ENCODE assay signal across 24 cellular contexts in the genomic region with DNA sequence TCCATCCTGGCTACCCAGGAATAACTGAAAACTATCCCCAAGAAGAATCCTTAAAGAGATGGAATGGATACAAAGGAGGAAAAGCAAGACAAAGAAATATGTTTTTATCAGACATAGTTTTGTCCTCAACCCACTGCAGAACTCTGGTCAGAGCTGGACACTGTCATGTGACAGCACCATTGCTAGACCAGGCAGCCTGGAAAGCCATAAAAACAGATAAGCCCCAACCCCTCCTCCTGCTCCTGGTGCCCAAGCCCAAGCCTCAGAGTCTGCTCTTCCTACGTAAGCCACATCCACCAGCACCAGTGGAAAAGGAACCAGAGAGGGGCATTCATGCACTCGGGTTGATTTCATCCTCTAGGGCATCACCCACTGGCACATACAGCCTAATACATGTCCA.
DNase-seq lines count a peak whose midpoint lies in the region; ATAC-seq, FAIRE-seq and TF ChIP-seq lines count a peak whose summit lies in the region.
"Had no signal": no experiment of that assay in that cellular context is flagged by ENCODE, and none has a peak within 500 bp of the region (broad histone marks: within the 10 kb centered on the region; RNA-seq: fewer than 3 reads in every experiment).

No MANE protein-coding gene starts in this region.

- H2AFZ ChIP-seq in K562 (ENCODE audit: low read depth, low read length), result no peak overlapping the region
- no peak overlapping the region for H2AFZ ChIP-seq in OCI-LY7 (ENCODE audit: low read length)
- H2AFZ ChIP-seq: GM23338 had no signal

- peaks cover 0 to 20% of the 10 kb centered on the region in 2 experiments; a peak in 2 of 5 replicates for H3K27me3 ChIP-seq in K562 (ENCODE audit: control insufficient read depth in 2 of 2, insufficient read depth in 2 of 2, low read length in 2 of 2)
- H3K27me3 ChIP-seq: BLaER1 had no signal

- peaks cover 15% of the 10 kb centered on the region for H3K27me3 Mint-ChIP-seq in nephron progenitor cell (ENCODE audit: low read depth, poor library complexity)

- H3K79me2 ChIP-seq in K562 (ENCODE audit: control insufficient read depth, insufficient read depth, low read length), result no peaks in the 10 kb centered on the region
- no peaks in the 10 kb centered on the region for H3K79me2 ChIP-seq in OCI-LY7 (ENCODE audit: insufficient read depth, low read depth, low read length)

- no peaks in the 10 kb centered on the region for H3K9me1 ChIP-seq in K562 (ENCODE audit: control insufficient read depth, insufficient read depth, low read length)

- ATAC-seq in left ventricle myocardium superior, result no peak
- ATAC-seq in K562, result no peak
- no peak for ATAC-seq in HG03108 (IDR thresholded peaks at IDR 0.05; ENCODE audit: unreplicated experiment)
- ATAC-seq: CD8-positive, alpha-beta T cell; GM23338; HepG2 had no signal

- 5% methylated on average over 2 of the region's 2 CpGs for WGBS in K562 (ENCODE audit: insufficient coverage, low coverage, missing lambda C conversion rate)

- CTCF ChIA-PET in K562 (lab: Yijun Ruan, JAX; ENCODE audit: low intra/inter-chr PET ratio) (no interaction called here), OCI-LY7 (lab: Charles Lee; ENCODE audit: unreplicated experiment) (no interaction called here)

- no peak for TF ChIP-seq RAD21 in K562 (CRISPR knock-in tag; conservative IDR thresholded peaks at IDR 0.05 in 1 of 2, IDR thresholded peaks at IDR 0.05 in 1 of 2)

- no peaks in the 10 kb centered on the region for H3K9me2 ChIP-seq in OCI-LY7 (ENCODE audit: insufficient read depth, low read length)

- no peak for TF ChIP-seq POLR2A in K562 (conservative IDR thresholded peaks at IDR 0.05)

- H3K9me3 Mint-ChIP-seq in nephron progenitor cell, result no peaks in the 10 kb centered on the region
- H3K9me3 Mint-ChIP-seq: CD14-positive monocyte; CD8-positive, alpha-beta T cell; GM23338; IgD-negative memory B cell had no signal

- H3K9ac ChIP-seq in K562 (ENCODE audit: insufficient read depth in 1 of 2, low read depth in 2 of 2, low read length in 2 of 2), result no peak overlapping the region
- H3K9ac ChIP-seq: BLaER1 had no signal

- no peak for TF ChIP-seq CTCF in K562 (IDR thresholded peaks at IDR 0.05 in 2 of 3, conservative IDR thresholded peaks at IDR 0.05 in 1 of 3; ENCODE audit: insufficient read depth in 2 of 3, low read depth in 1 of 3, low read length in 3 of 3)
- no peak for TF ChIP-seq CTCF in nephron progenitor cell (IDR thresholded peaks at IDR 0.05)
- TF ChIP-seq CTCF in OCI-LY7 (conservative IDR thresholded peaks at IDR 0.05; ENCODE audit: low read length), result no peak

- H3K4me3 ChIP-seq in K562 (no peak overlapping the region), OCI-LY7 (ENCODE audit: low read depth, low read length, poor library complexity, severe bottlenecking) (no peak overlapping the region)
- H3K4me3 ChIP-seq: BLaER1, GM23338 had no signal

- H4K20me1 ChIP-seq in K562 (replicated peaks; ENCODE audit: control insufficient read depth, insufficient read depth, low read length), result no peaks in the 10 kb centered on the region
- no peaks in the 10 kb centered on the region for H4K20me1 ChIP-seq in OCI-LY7 (ENCODE audit: insufficient read depth, low read length)
- H4K20me1 ChIP-seq: BLaER1 had no signal

- H3K27ac Mint-ChIP-seq in nephron progenitor cell, result peak overlapping the region; percentile 58
- H3K27ac Mint-ChIP-seq: CD14-positive monocyte; CD8-positive, alpha-beta T cell; GM23338 had no signal

- H3K4me2 ChIP-seq in K562 (ENCODE audit: insufficient read depth, low read length), result no peak overlapping the region
- no peak overlapping the region for H3K4me2 ChIP-seq in OCI-LY7 (ENCODE audit: low read length)
- H3K4me2 ChIP-seq: BLaER1, GM23338 had no signal

- H3K4me1 ChIP-seq in K562 (replicated peaks in 1 of 2; ENCODE audit: control insufficient read depth in 2 of 2, insufficient read depth in 2 of 2, low read length in 2 of 2), result no peaks in the 10 kb centered on the region
- H3K4me1 ChIP-seq in OCI-LY7 (ENCODE audit: insufficient read depth, low read length, poor library complexity, severe bottlenecking), result no peaks in the 10 kb centered on the region

- no peak overlapping the region for H3K4me3 Mint-ChIP-seq in nephron progenitor cell
- H3K4me3 Mint-ChIP-seq: CD14-positive monocyte; CD8-positive, alpha-beta T cell; GM23338; IgD-negative memory B cell had no signal

- intact Hi-C loops in cardiac septum (cut with DNase I) (no loop called here), left ventricle myocardium superior (cut with micrococcal nuclease) (no loop called here), K562 (cut with micrococcal nuclease) (no loop called here), OCI-LY7 (cut with micrococcal nuclease; ENCODE audit: unreplicated experiment) (no loop called here)

- H3K27ac ChIP-seq in K562 (ENCODE audit: extremely low read depth, low read depth, low read length) (no peak overlapping the region), OCI-LY7 (ENCODE audit: low read depth, low read length, poor library complexity, severe bottlenecking) (no peak overlapping the region)
- H3K27ac ChIP-seq: BLaER1 had no signal

- no peaks in the 10 kb centered on the region for H3K36me3 Mint-ChIP-seq in nephron progenitor cell (ENCODE audit: low read depth)
- H3K36me3 Mint-ChIP-seq: CD14-positive monocyte; CD8-positive, alpha-beta T cell; IgD-negative memory B cell had no signal

- in situ Hi-C loops in K562 (cut with MboI), result no loop called here

- TF ChIP-seq EP300 in K562 (IDR thresholded peaks at IDR 0.05; ENCODE audit: low read length), result no peak

- DNase-seq in cardiac septum (ENCODE audit: low spot score), result peak; percentile 6
- DNase-seq in left ventricle myocardium superior, result no peak
- no peak for DNase-seq in K562 (ENCODE audit: extremely low read depth in 1 of 4, low spot score in 3 of 4)
- DNase-seq in nephron progenitor cell, result no peak
- DNase-seq in OCI-LY7 (ENCODE audit: low spot score), result no peak
- no peak for DNase-seq in hippocampal formation (lab: John Stamatoyannopoulos, UW)
- DNase-seq: Calu3; CD8-positive, alpha-beta T cell; DMS 273 treated with DMSO at 0.1 percent for 48 hours; DMS53; DND-41; EL; HCEC 1CT; KG1 had no signal

- FAIRE-seq in K562 (lab: Jason Lieb, UNC), result no peak
- FAIRE-seq: G401.6, GM12891, GM19239, H54, HepG2 had no signal

- H3K9me3 ChIP-seq in K562 (replicated peaks; ENCODE audit: control insufficient read depth, insufficient read depth, low read depth, low read length), result no peaks in the 10 kb centered on the region
- H3K9me3 ChIP-seq in OCI-LY7 (ENCODE audit: low read length), result no peaks in the 10 kb centered on the region

- BruUV-seq in K562 (replicated peaks; lab: Mats Ljungman, UMichigan) (no TSS peak), OCI-LY7 (replicated peaks; lab: Mats Ljungman, UMichigan) (no TSS peak)

- peaks cover 52% of the 10 kb centered on the region for H3K4me1 Mint-ChIP-seq in nephron progenitor cell
- H3K4me1 Mint-ChIP-seq: CD14-positive monocyte had no signal

- POLR2A ChIA-PET in K562 (lab: Yijun Ruan, JAX) (interaction anchor here (1.2 kb wide), 1 partner anchor 11 kb away, joined by 3 read pairs; no protein-coding TSS in a partner anchor), OCI-LY7 (lab: Charles Lee) (interaction anchor here (1.3 kb wide), 1 partner anchor 19 kb away, joined by 3 read pairs; no protein-coding TSS in a partner anchor)

- H3K36me3 ChIP-seq in K562 (ENCODE audit: control insufficient read depth, insufficient read depth, low read length) (no peaks in the 10 kb centered on the region), OCI-LY7 (ENCODE audit: insufficient read depth, low read length) (no peaks in the 10 kb centered on the region)
- H3K36me3 ChIP-seq: BLaER1 had no signal

TF ChIP-seq in K562, 482 proteins besides CTCF, POLR2A, EP300 and RAD21:
- TF ChIP-seq, protein P1, sequence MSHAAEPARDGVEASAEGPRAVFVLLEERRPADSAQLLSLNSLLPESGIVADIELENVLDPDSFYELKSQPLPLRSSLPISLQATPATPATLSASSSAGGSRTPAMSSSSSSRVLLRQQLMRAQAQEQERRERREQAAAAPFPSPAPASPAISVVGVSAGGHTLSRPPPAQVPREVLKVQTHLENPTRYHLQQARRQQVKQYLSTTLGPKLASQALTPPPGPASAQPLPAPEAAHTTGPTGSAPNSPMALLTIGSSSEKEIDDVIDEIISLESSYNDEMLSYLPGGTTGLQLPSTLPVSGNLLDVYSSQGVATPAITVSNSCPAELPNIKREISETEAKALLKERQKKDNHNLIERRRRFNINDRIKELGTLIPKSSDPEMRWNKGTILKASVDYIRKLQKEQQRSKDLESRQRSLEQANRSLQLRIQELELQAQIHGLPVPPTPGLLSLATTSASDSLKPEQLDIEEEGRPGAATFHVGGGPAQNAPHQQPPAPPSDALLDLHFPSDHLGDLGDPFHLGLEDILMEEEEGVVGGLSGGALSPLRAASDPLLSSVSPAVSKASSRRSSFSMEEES (CRISPR knock-in tag; IDR thresholded peaks at IDR 0.05), result peak; percentile 80
- no peak for TF ChIP-seq NCOR1 (IDR thresholded peaks at IDR 0.05)
TF ChIP-seq in K562: peak in this region for 1.
